Comparison of ENCODE assay signal across 13 cellular contexts in genomic region chr1:85838238-85838637, GRCh38.
DNase-seq lines count a peak whose midpoint lies in the region; ATAC-seq lines count a peak whose summit lies in the region.
"Had no signal": no experiment of that assay in that cellular context is flagged by ENCODE, and none has a peak within 500 bp of the region (broad histone marks: within the 10 kb centered on the region; RNA-seq: fewer than 3 reads in every experiment).

No MANE protein-coding gene starts in this region.

- H3K4me3 ChIP-seq in MG63: no peak overlapping the region
- H3K4me3 ChIP-seq: colonic mucosa, SJCRH30 had no signal

- H3K9me3 Mint-ChIP-seq in stimulated activated naive CD8-positive, alpha-beta T cell treated with anti-CD3 and anti-CD28 coated beads, Interleukin-15, Interleukin-2, amounts not matched to agents 100 ng/mL and 50 ng/mL, for 24 hours: no peaks in the 10 kb centered on the region
- peaks cover 0 to 5% of the 10 kb centered on the region in 2 donors for H3K9me3 Mint-ChIP-seq in stimulated activated naive CD8-positive, alpha-beta T cell treated with anti-CD3 and anti-CD28 coated beads, Interleukin-15, amount 100 ng/mL, for 72 hours

- H3K4me3 Mint-ChIP-seq in stimulated activated naive CD8-positive, alpha-beta T cell treated with anti-CD3 and anti-CD28 coated beads, Interleukin-15, Interleukin-2, amounts not matched to agents 100 ng/mL and 50 ng/mL, for 24 hours: no peak overlapping the region
- H3K4me3 Mint-ChIP-seq in stimulated activated naive CD8-positive, alpha-beta T cell treated with anti-CD3 and anti-CD28 coated beads, Interleukin-15, amount 100 ng/mL, for 72 hours: no peak overlapping the region

- H3K4me1 Mint-ChIP-seq in stimulated activated naive CD8-positive, alpha-beta T cell treated with anti-CD3 and anti-CD28 coated beads, Interleukin-15, Interleukin-2, amounts not matched to agents 100 ng/mL and 50 ng/mL, for 24 hours (ENCODE audit: low read depth): no peaks in the 10 kb centered on the region
- H3K4me1 Mint-ChIP-seq in stimulated activated naive CD8-positive, alpha-beta T cell treated with anti-CD3 and anti-CD28 coated beads, Interleukin-15, amount 100 ng/mL, for 72 hours: no peaks in the 10 kb centered on the region

- no peak for ATAC-seq in stimulated activated naive CD8-positive, alpha-beta T cell treated with anti-CD3 and anti-CD28 coated beads, Interleukin-15, amount 100 ng/mL, for 72 hours
- ATAC-seq in HG02623 (IDR thresholded peaks at IDR 0.05; ENCODE audit: unreplicated experiment): peak; percentile 90
- peak; percentile 79 for ATAC-seq in HG03521 (IDR thresholded peaks at IDR 0.05; ENCODE audit: unreplicated experiment)

- no peaks in the 10 kb centered on the region for H3K27me3 ChIP-seq in MG63
- H3K27me3 ChIP-seq: colonic mucosa, SJCRH30 had no signal

- H3K36me3 Mint-ChIP-seq in stimulated activated naive CD8-positive, alpha-beta T cell treated with anti-CD3 and anti-CD28 coated beads, Interleukin-15, Interleukin-2, amounts not matched to agents 100 ng/mL and 50 ng/mL, for 24 hours (ENCODE audit: low read depth): no peaks in the 10 kb centered on the region

- H3K9me3 ChIP-seq in MG63: no peaks in the 10 kb centered on the region
- H3K9me3 ChIP-seq: colonic mucosa, SJCRH30 had no signal

- peak overlapping the region; percentile 14 for H3K27ac Mint-ChIP-seq in stimulated activated naive CD8-positive, alpha-beta T cell treated with anti-CD3 and anti-CD28 coated beads, Interleukin-15, Interleukin-2, amounts not matched to agents 100 ng/mL and 50 ng/mL, for 24 hours
- H3K27ac Mint-ChIP-seq in stimulated activated naive CD8-positive, alpha-beta T cell treated with anti-CD3 and anti-CD28 coated beads, Interleukin-15, amount 100 ng/mL, for 72 hours: no peak overlapping the region

- H3K36me3 ChIP-seq in MG63: no peaks in the 10 kb centered on the region
- H3K36me3 ChIP-seq: colonic mucosa, SJCRH30 had no signal

- no peak for DNase-seq in stimulated activated naive CD8-positive, alpha-beta T cell treated with anti-CD3 and anti-CD28 coated beads, Interleukin-15, amount 100 ng/mL, for 72 hours
- no peak for DNase-seq in superior temporal gyrus (ENCODE audit: extremely low spot score)
- DNase-seq in MG63: no peak
- no peak for DNase-seq in HuH-7 (ENCODE audit: low spot score)
- DNase-seq in activated CD4-positive, alpha-beta T cell treated with anti-CD3 and anti-CD28 coated beads for 4 hours: no peak
- DNase-seq: activated CD4-positive, alpha-beta T cell treated with anti-CD3 and anti-CD28 coated beads for 48 hours; colonic mucosa; DMS79; foreskin fibroblast; SJCRH30 had no signal

- H3K27me3 Mint-ChIP-seq in stimulated activated naive CD8-positive, alpha-beta T cell treated with anti-CD3 and anti-CD28 coated beads, Interleukin-15, Interleukin-2, amounts not matched to agents 100 ng/mL and 50 ng/mL, for 24 hours: no peaks in the 10 kb centered on the region
- H3K27me3 Mint-ChIP-seq in stimulated activated naive CD8-positive, alpha-beta T cell treated with anti-CD3 and anti-CD28 coated beads, Interleukin-15, amount 100 ng/mL, for 72 hours: no peaks in the 10 kb centered on the region
